ENCODE assay signal across 14 cellular contexts in genomic region chr15:89330881-89331595, GRCh38. TPM values are rescaled to one million over a fixed set of nuclear protein-coding genes. Genes with fewer than 3 reads are reported as not detected.
A peak's percentile ranks its signal among the peaks of the same experiment; 100 is the strongest.
DNase-seq lines count a peak whose midpoint lies in the region; ATAC-seq, FAIRE-seq and TF ChIP-seq lines count a peak whose summit lies in the region.
"Had no signal": no experiment of that assay in that cellular context is flagged by ENCODE, and none has a peak within 500 bp of the region (broad histone marks: within the 10 kb centered on the region; RNA-seq: fewer than 3 reads in every experiment).

No MANE protein-coding gene starts in this region.

- peaks cover 51 to 63% of the 10 kb centered on the region in 2 experiments for H3K36me3 ChIP-seq in keratinocyte (ENCODE audit: control insufficient read depth in 2 of 2, extremely low read depth in 1 of 2, insufficient read depth in 2 of 2, low read length in 2 of 2)

- H3K4me2 ChIP-seq in keratinocyte (ENCODE audit: control insufficient read depth, extremely low read depth, insufficient read depth, low read depth, low read length), result peak overlapping the region; percentile 29

- no peaks in the 10 kb centered on the region for H3K9me3 ChIP-seq in keratinocyte (ENCODE audit: control insufficient read depth, low read depth, low read length)
- H3K9me3 ChIP-seq: BE2C, gastroesophageal sphincter had no signal

- H3K9ac ChIP-seq in keratinocyte (ENCODE audit: control insufficient read depth, extremely low read depth, insufficient read depth, low read length), result peak overlapping the region; percentile 23

- dilution Hi-C loops in keratinocyte (cut with MboI; ENCODE audit: extremely low pct_ligation_motif_present, low sequenced_read_pairs), result no loop called here

- peak overlapping the region; percentile 82 for H3K27ac Mint-ChIP-seq in stimulated activated naive CD8-positive, alpha-beta T cell treated with anti-CD3 and anti-CD28 coated beads, Interleukin-15, Interleukin-2, amounts not matched to agents 100 ng/mL and 50 ng/mL, for 24 hours
- peak overlapping the region; percentile 29 for H3K27ac Mint-ChIP-seq in activated T-helper 1 cell treated with anti-CD3 and anti-CD28 coated beads, Interleukin-12 subunit alpha, Interleukin-12 subunit beta, Interleukin-2, Interleukin-4 antibody, amounts not matched to agents 30 ng/mL and 10 ng/mL and 1 ng/mL, durations not matched to agents 14 hours and 24 hours and 36 hours

- H3K4me3 Mint-ChIP-seq in stimulated activated naive CD8-positive, alpha-beta T cell treated with anti-CD3 and anti-CD28 coated beads, Interleukin-15, Interleukin-2, amounts not matched to agents 100 ng/mL and 50 ng/mL, for 24 hours, result peak overlapping the region; percentile 82
- H3K4me3 Mint-ChIP-seq in activated T-helper 1 cell treated with anti-CD3 and anti-CD28 coated beads, Interleukin-12 subunit alpha, Interleukin-12 subunit beta, Interleukin-2, Interleukin-4 antibody, amounts not matched to agents 30 ng/mL and 10 ng/mL and 1 ng/mL, durations not matched to agents 14 hours and 24 hours and 36 hours, result peak overlapping the region; percentile 77

- peaks cover 74% of the 10 kb centered on the region for H3K79me2 ChIP-seq in keratinocyte (ENCODE audit: control insufficient read depth, insufficient read depth, low read length)

- no peak overlapping the region for H3K27ac ChIP-seq in keratinocyte (ENCODE audit: control insufficient read depth, insufficient read depth, low read length)
- H3K27ac ChIP-seq: gastroesophageal sphincter had no signal

- H3K9me3 Mint-ChIP-seq in stimulated activated naive CD8-positive, alpha-beta T cell treated with anti-CD3 and anti-CD28 coated beads, Interleukin-15, Interleukin-2, amounts not matched to agents 100 ng/mL and 50 ng/mL, for 24 hours, result no peaks in the 10 kb centered on the region
- no peaks in the 10 kb centered on the region for H3K9me3 Mint-ChIP-seq in activated T-helper 1 cell treated with anti-CD3 and anti-CD28 coated beads, Interleukin-12 subunit alpha, Interleukin-12 subunit beta, Interleukin-2, Interleukin-4 antibody, amounts not matched to agents 30 ng/mL and 10 ng/mL and 1 ng/mL, durations not matched to agents 14 hours and 24 hours and 36 hours
- H3K9me3 Mint-ChIP-seq: activated naive CD4-positive, alpha-beta T cell treated with anti-CD3 and anti-CD28 coated beads, Interleukin-2, amount 50 U/mL, for 72 hours had no signal

- DNase-seq in stimulated activated naive CD8-positive, alpha-beta T cell treated with anti-CD3 and anti-CD28 coated beads, Interleukin-15, Interleukin-2, amounts not matched to agents 100 U/mL and 50 U/mL, for 24 hours, result no peak
- no peak for DNase-seq in activated T-helper 1 cell treated with anti-CD3 and anti-CD28 coated beads, Interleukin-12 subunit alpha, Interleukin-12 subunit beta, Interleukin-2, Interleukin-4 antibody, amounts not matched to agents 30 ng/mL and 10 ng/mL and 1 ng/mL, durations not matched to agents 14 hours and 24 hours and 36 hours (ENCODE audit: low spot score)
- DNase-seq in keratinocyte (ENCODE audit: low read depth, low spot score) (no peak), NCI-H1417 treated with DMSO at 0.1 percent for 48 hours (lab: John Stamatoyannopoulos, UW) (no peak), HuH-7 (ENCODE audit: low spot score) (no peak), NCI-H446 treated with DMSO at 0.1 percent for 48 hours (lab: John Stamatoyannopoulos, UW) (no peak)
- DNase-seq: activated CD4-positive, CD25-positive, alpha-beta regulatory T cell; BE2C; GF-D8; NCI-H345 had no signal

- peaks cover 31% of the 10 kb centered on the region for H4K20me1 ChIP-seq in keratinocyte (ENCODE audit: control insufficient read depth, extremely low read depth, insufficient read depth, low read length)

- no peak for FAIRE-seq in keratinocyte (lab: Jason Lieb, UNC)

- no peak overlapping the region for H2AFZ ChIP-seq in keratinocyte (ENCODE audit: control insufficient read depth, low read length)

- H3K4me1 ChIP-seq in keratinocyte (ENCODE audit: control insufficient read depth, extremely low read depth, insufficient read depth, low read length), result peaks cover 30% of the 10 kb centered on the region
- H3K4me1 ChIP-seq: BE2C had no signal

- peaks cover 62% of the 10 kb centered on the region for H3K4me1 Mint-ChIP-seq in stimulated activated naive CD8-positive, alpha-beta T cell treated with anti-CD3 and anti-CD28 coated beads, Interleukin-15, Interleukin-2, amounts not matched to agents 100 ng/mL and 50 ng/mL, for 24 hours (ENCODE audit: low read depth)
- peaks cover 64% of the 10 kb centered on the region for H3K4me1 Mint-ChIP-seq in activated T-helper 1 cell treated with anti-CD3 and anti-CD28 coated beads, Interleukin-12 subunit alpha, Interleukin-12 subunit beta, Interleukin-2, Interleukin-4 antibody, amounts not matched to agents 30 ng/mL and 10 ng/mL and 1 ng/mL, durations not matched to agents 14 hours and 24 hours and 36 hours (ENCODE audit: low read depth)

- ATAC-seq in stimulated activated naive CD8-positive, alpha-beta T cell treated with anti-CD3 and anti-CD28 coated beads, Interleukin-15, Interleukin-2, amounts not matched to agents 100 U/mL and 50 U/mL, for 24 hours, result no peak
- no peak for ATAC-seq in GM19328 (IDR thresholded peaks at IDR 0.05; ENCODE audit: unreplicated experiment)
- ATAC-seq: activated naive CD4-positive, alpha-beta T cell treated with anti-CD3 and anti-CD28 coated beads, Interleukin-2, amount 50 U/mL, for 72 hours; gastroesophageal sphincter had no signal

- peak overlapping the region in 1 of 3 experiments; percentile 34 for H3K4me3 ChIP-seq in keratinocyte (ENCODE audit: control insufficient read depth in 2 of 3, extremely low read depth in 1 of 3, insufficient read depth in 2 of 3, low read depth in 1 of 3, low read length in 3 of 3)
- H3K4me3 ChIP-seq: gastroesophageal sphincter had no signal

- H3K9me1 ChIP-seq in keratinocyte (ENCODE audit: control insufficient read depth, extremely low read depth, insufficient read depth, low read length), result peaks cover 2% of the 10 kb centered on the region

- H3K27me3 Mint-ChIP-seq in stimulated activated naive CD8-positive, alpha-beta T cell treated with anti-CD3 and anti-CD28 coated beads, Interleukin-15, Interleukin-2, amounts not matched to agents 100 ng/mL and 50 ng/mL, for 24 hours, result peaks cover 4% of the 10 kb centered on the region
- peaks cover 3% of the 10 kb centered on the region for H3K27me3 Mint-ChIP-seq in activated T-helper 1 cell treated with anti-CD3 and anti-CD28 coated beads, Interleukin-12 subunit alpha, Interleukin-12 subunit beta, Interleukin-2, Interleukin-4 antibody, amounts not matched to agents 30 ng/mL and 10 ng/mL and 1 ng/mL, durations not matched to agents 14 hours and 24 hours and 36 hours (ENCODE audit: insufficient read depth)

- intact Hi-C loops in activated T-helper 1 cell treated with anti-CD3 and anti-CD28 coated beads, Interleukin-12 subunit alpha, Interleukin-12 subunit beta, Interleukin-2, Interleukin-4 antibody, amounts not matched to agents 30 ng/mL and 10 ng/mL and 1 ng/mL, durations not matched to agents 14 hours and 24 hours and 36 hours (cut with micrococcal nuclease), result loop anchor here (5.0 to 10.0 kb wide), 5 partner anchors 34 to 1624 kb away; partner anchors contain the start of genes HAPLN3, NGRN and RCCD1

- H3K27me3 ChIP-seq in keratinocyte (ENCODE audit: control insufficient read depth, extremely low read depth, insufficient read depth, low read length), result no peaks in the 10 kb centered on the region
- H3K27me3 ChIP-seq: BE2C, gastroesophageal sphincter had no signal

- TF ChIP-seq CTCF in keratinocyte (optimal IDR thresholded peaks at IDR 0.05 in 1 of 3, IDR thresholded peaks at IDR 0.05 in 1 of 3, conservative IDR thresholded peaks at IDR 0.05 in 1 of 3; ENCODE audit: extremely low read depth in 1 of 3, insufficient read depth in 2 of 3, low read length in 3 of 3), result no peak

- peaks cover 73% of the 10 kb centered on the region for H3K36me3 Mint-ChIP-seq in stimulated activated naive CD8-positive, alpha-beta T cell treated with anti-CD3 and anti-CD28 coated beads, Interleukin-15, Interleukin-2, amounts not matched to agents 100 ng/mL and 50 ng/mL, for 24 hours (ENCODE audit: low read depth)
- H3K36me3 Mint-ChIP-seq in activated T-helper 1 cell treated with anti-CD3 and anti-CD28 coated beads, Interleukin-12 subunit alpha, Interleukin-12 subunit beta, Interleukin-2, Interleukin-4 antibody, amounts not matched to agents 30 ng/mL and 10 ng/mL and 1 ng/mL, durations not matched to agents 14 hours and 24 hours and 36 hours (ENCODE audit: low read depth), result peaks cover 56% of the 10 kb centered on the region

RNA-seq across cellular contexts. Expression of gene POLG, which starts 3.6 kb away (rescaled TPM):
- total RNA-seq in activated T-helper 1 cell treated with anti-CD3 and anti-CD28 coated beads, Interleukin-12 subunit alpha, Interleukin-12 subunit beta, Interleukin-2, Interleukin-4 antibody, amounts not matched to agents 30 ng/mL and 10 ng/mL and 1 ng/mL, durations not matched to agents 14 hours and 24 hours and 36 hours, result 116 and 134 TPM in 2 replicates
- 27.3 to 40.4 TPM (median 29.6 TPM) in 3 replicates for polyA plus RNA-seq in keratinocyte
- 43.8 TPM for polyA plus RNA-seq in keratinocyte (2011; ENCODE audit: low read depth)
- 16.4 and 19.9 TPM in 2 replicates for polyA plus RNA-seq in keratinocyte (2011; cell fraction: cytosol; rRNA removed)
- 118 and 119 TPM in 2 replicates for polyA plus RNA-seq in keratinocyte (2011; cell fraction: nucleus; rRNA removed)
- 38.1 and 46.6 TPM in 2 replicates for polyA plus RNA-seq in keratinocyte (2012; ENCODE audit: low replicate concordance)
- polyA minus RNA-seq in keratinocyte, result 23.5 to 66.7 TPM (median 34.2 TPM) in 3 replicates
- 27.0 TPM for polyA minus RNA-seq in keratinocyte (2011; cell fraction: cytosol; rRNA and poly(A)+ RNA removed)
- 56.3 and 60.3 TPM in 2 replicates for polyA minus RNA-seq in keratinocyte (2011; cell fraction: nucleus; rRNA and poly(A)+ RNA removed)
